Comparison of ENCODE assay signal across 10 cellular contexts in genomic region chr1:205216588-205216987, GRCh38.
"Had no signal": no experiment of that assay in that cellular context is flagged by ENCODE, and none has a peak within 500 bp of the region (broad histone marks: within the 10 kb centered on the region; RNA-seq: fewer than 3 reads in every experiment).

No MANE protein-coding gene starts in this region.

- H3K9me3 ChIP-seq: HAP-1 had no signal

- FAIRE-seq: H1, H54, HepG2 had no signal

- H3K27ac ChIP-seq: GM23248, HL-60 had no signal

- ATAC-seq: HCT116, HepG2 had no signal

- H3K4me3 Mint-ChIP-seq: HFFc6, IgD-negative memory B cell had no signal

- H3K9ac ChIP-seq: GM23248 had no signal

- H3K27ac Mint-ChIP-seq: HFFc6, IgD-negative memory B cell had no signal

- H3K27me3 Mint-ChIP-seq: IgD-negative memory B cell had no signal

- H3K9me3 Mint-ChIP-seq: HFFc6, IgD-negative memory B cell had no signal

- H2AFZ ChIP-seq: GM23248 had no signal

- DNase-seq: GM23248, HFFc6, KBM-7 had no signal
